17 cellular contexts compared by ENCODE assay signal in genomic region chr4:174672276-174672675, GRCh38.
DNase-seq lines count a peak whose midpoint lies in the region; ATAC-seq and TF ChIP-seq lines count a peak whose summit lies in the region.
"Had no signal": no experiment of that assay in that cellular context is flagged by ENCODE, and none has a peak within 500 bp of the region (broad histone marks: within the 10 kb centered on the region; RNA-seq: fewer than 3 reads in every experiment).

No MANE protein-coding gene starts in this region.

- no peaks in the 10 kb centered on the region for H3K4me1 ChIP-seq in prostate gland (replicated peaks)
- H3K4me1 ChIP-seq: BLaER1, HAP-1 had no signal

- H3K27ac ChIP-seq in prostate gland: no peak overlapping the region
- H3K27ac ChIP-seq: BLaER1 had no signal

- no peaks in the 10 kb centered on the region for H3K9me3 ChIP-seq in prostate gland
- H3K9me3 ChIP-seq: BLaER1, HAP-1 had no signal

- H3K27ac Mint-ChIP-seq in WTC11: 0 out of 2 replicates have a peak overlapping the region, but pooled peaks have one; percentile 38

- CTCF ChIA-PET in WTC11 (lab: Charles Lee): no interaction called here

- TF ChIP-seq POLR2A in prostate gland (IDR thresholded peaks at IDR 0.05): no peak

- peaks cover 17% of the 10 kb centered on the region for H3K4me1 Mint-ChIP-seq in WTC11

- 38% methylated on average over 4 of the region's 4 CpGs for WGBS in prostate gland

- POLR2A ChIA-PET in WTC11 (lab: Charles Lee): no interaction called here

- TF ChIP-seq CTCF in WTC11 (IDR thresholded peaks at IDR 0.05) (no peak), prostate gland (IDR thresholded peaks at IDR 0.05) (no peak)

- peak; percentile 6 for DNase-seq in H4 (ENCODE audit: low spot score)
- no peak for DNase-seq in WTC11 (ENCODE audit: low spot score)
- peak; percentile 58 for DNase-seq in prostate gland (ENCODE audit: low spot score)
- DNase-seq in activated naive CD4-positive, alpha-beta T cell treated with Interleukin-2 at 50 U/mL for 16 hours: no peak
- DNase-seq in OCI-M1 (lab: John Stamatoyannopoulos, UW): no peak
- no peak for DNase-seq in DMS153 (lab: John Stamatoyannopoulos, UW)
- DNase-seq: DMS 273 treated with DMSO at 0.1 percent for 48 hours, EL, KBM-7, NCI-H1105 treated with DMSO at 0.1 percent for 48 hours, NCI-H1930, NCI-H510A, SW 1271 had no signal

- no peaks in the 10 kb centered on the region for H3K36me3 Mint-ChIP-seq in WTC11

- H3K9me3 Mint-ChIP-seq in WTC11: no peaks in the 10 kb centered on the region

- ATAC-seq in WTC11: no peak
- peak; percentile 59 for ATAC-seq in esophagus mucosa
- ATAC-seq in HG03442 (IDR thresholded peaks at IDR 0.05; ENCODE audit: unreplicated experiment): no peak

- H3K27me3 Mint-ChIP-seq in WTC11 (ENCODE audit: low read depth): no peaks in the 10 kb centered on the region

- no peak overlapping the region for H3K4me3 ChIP-seq in prostate gland
- H3K4me3 ChIP-seq: BLaER1, HAP-1 had no signal

- no peaks in the 10 kb centered on the region for H3K36me3 ChIP-seq in prostate gland
- H3K36me3 ChIP-seq: BLaER1, HAP-1 had no signal

- intact Hi-C loops in prostate gland (cut with DNase I): no loop called here

- no peak overlapping the region for H3K4me3 Mint-ChIP-seq in WTC11

- no peaks in the 10 kb centered on the region for H3K27me3 ChIP-seq in prostate gland (replicated peaks; ENCODE audit: insufficient read depth)
- H3K27me3 ChIP-seq: BLaER1 had no signal

TF ChIP-seq in WTC11, 78 proteins besides CTCF, POLR2A, EP300 and RAD21:
- TF ChIP-seq E2F4 (CRISPR knock-in tag; IDR thresholded peaks at IDR 0.05; ENCODE audit: borderline replicate concordance, low read depth) (no peak), IRF1 (CRISPR knock-in tag; IDR thresholded peaks at IDR 0.05) (no peak), EMX1 (CRISPR knock-in tag; IDR thresholded peaks at IDR 0.05) (no peak), TCF7 (CRISPR knock-in tag; IDR thresholded peaks at IDR 0.05; ENCODE audit: low read depth) (no peak), ELF4 (CRISPR knock-in tag; IDR thresholded peaks at IDR 0.05; ENCODE audit: low read depth) (no peak), ZNF671 (CRISPR knock-in tag; IDR thresholded peaks at IDR 0.05) (no peak), AFF4 (CRISPR knock-in tag; IDR thresholded peaks at IDR 0.05; ENCODE audit: borderline replicate concordance) (no peak), ZNF232 (CRISPR knock-in tag; IDR thresholded peaks at IDR 0.05) (no peak), STAT6 (CRISPR knock-in tag; conservative IDR thresholded peaks at IDR 0.05; ENCODE audit: low read depth) (no peak), ZNF263 (CRISPR knock-in tag; IDR thresholded peaks at IDR 0.05; ENCODE audit: low read depth) (no peak), ATF3 (CRISPR knock-in tag; conservative IDR thresholded peaks at IDR 0.05) (no peak), RELA (CRISPR knock-in tag; IDR thresholded peaks at IDR 0.05; ENCODE audit: borderline replicate concordance) (no peak)

Comparison
In these comparisons a context has a peak if more than half of its experiments do, and no peak if none do; other contexts are left out.
1. DNase-seq: peak in H4 (single experiment) and prostate gland (single experiment); none in WTC11 (single experiment), activated naive CD4-positive, alpha-beta T cell treated with Interleukin-2 at 50 U/mL for 16 hours (single experiment), OCI-M1 (single experiment) and DMS153 (single experiment).